Comparison of ENCODE assay signal across 7 cellular contexts in the genomic region with DNA sequence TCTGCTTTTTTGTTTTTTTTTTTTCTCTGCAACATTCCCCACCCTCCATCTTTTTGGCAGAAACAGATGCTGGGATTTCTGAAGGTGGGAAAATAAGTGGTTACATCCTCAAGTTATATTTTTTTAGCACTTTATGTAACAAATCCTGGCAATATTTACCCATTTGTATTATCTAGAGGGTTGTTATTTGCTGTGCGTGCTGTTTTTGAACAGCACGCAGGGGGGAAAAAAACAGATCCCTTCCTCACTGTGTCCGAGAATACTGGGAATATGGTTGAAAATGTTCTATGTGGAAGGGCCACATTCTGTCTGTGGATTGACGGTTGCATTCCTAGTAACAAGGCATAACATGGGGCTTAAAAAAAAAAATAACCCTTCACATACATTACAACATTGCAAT.
"Had no signal": no experiment of that assay in that cellular context is flagged by ENCODE, and none has a peak within 500 bp of the region (broad histone marks: within the 10 kb centered on the region; RNA-seq: fewer than 3 reads in every experiment).

No MANE protein-coding gene starts in this region.

- DNase-seq: IMR-90, KBM-7, KG1 had no signal

- FAIRE-seq: HTR-8/SVneo, K562 had no signal

- H3K27ac ChIP-seq: HL-60, KMS-11 had no signal

- H3K9ac ChIP-seq: KMS-11 had no signal

- ATAC-seq: K562 had no signal

- H3K4me3 ChIP-seq: K562 had no signal

- H3K4me2 ChIP-seq: KMS-11 had no signal
